In genomic region chr10:9382199-9382598, GRCh38 we compare ENCODE assay signal across 30 cellular contexts.
"Had no signal": no experiment of that assay in that cellular context is flagged by ENCODE, and none has a peak within 500 bp of the region (broad histone marks: within the 10 kb centered on the region; RNA-seq: fewer than 3 reads in every experiment).

No MANE protein-coding gene starts in this region.

- H3K4me3 ChIP-seq: adrenal gland, ascending aorta, body of pancreas, breast epithelium, cardiac muscle cell had no signal

- H3K27ac ChIP-seq: adrenal gland, ascending aorta, body of pancreas, brain microvascular endothelial cell, breast epithelium, cardiac muscle cell had no signal

- DNase-seq: activated effector memory CD4-positive, alpha-beta T cell treated with anti-CD3 and anti-CD28 coated beads, Interleukin-2, amount 50 U/mL, for 16 hours; activated effector memory CD4-positive, alpha-beta T cell treated with Interleukin-2 at 50 U/mL for 16 hours; activated gamma-delta T cell; activated gamma-delta T cell treated with Interleukin-2 at 50 U/mL for 16 hours; activated naive CD4-positive, alpha-beta T cell; activated naive CD4-positive, alpha-beta T cell treated with anti-CD3 and anti-CD28 coated beads for 36 hours; activated naive CD4-positive, alpha-beta T cell treated with anti-CD3 and anti-CD28 coated beads, Interleukin-2, amount 10 ng/mL, durations not matched to agents 7 days and 5 days; activated naive CD4-positive, alpha-beta T cell treated with anti-CD3 and anti-CD28 coated beads, Interleukin-2, amount 50 U/mL, for 16 hours; activated naive CD4-positive, alpha-beta T cell treated with Interleukin-2 at 50 U/mL for 16 hours; activated naive CD8-positive, alpha-beta T cell treated with anti-CD3 and anti-CD28 coated beads for 36 hours; activated naive CD8-positive, alpha-beta T cell treated with anti-CD3 and anti-CD28 coated beads, Interleukin-2, amount 10 ng/mL, durations not matched to agents 7 days and 5 days; activated naive CD8-positive, alpha-beta T cell treated with anti-CD3 and anti-CD28 coated beads, Interleukin-2, amount 50 U/mL, for 24 hours; activated T-cell treated with anti-CD3 and anti-CD28 coated beads, Interleukin-2, amount 50 U/mL, for 1 hour; activated T-cell treated with anti-CD3 and anti-CD28 coated beads, Interleukin-2, amount 50 U/mL, for 24 hours; activated T-cell treated with anti-CD3 and anti-CD28 coated beads, Interleukin-2, amount 50 U/mL, for 4 hours; activated T-cell treated with anti-CD3 and anti-CD28 coated beads, Interleukin-2, amount 50 U/mL, for 48 hours; activated T-cell treated with anti-CD3 and anti-CD28 coated beads, Interleukin-2, amount 50 U/mL, for 72 hours; adrenal gland; amniotic stem cell; amygdala; anterior cingulate cortex; aorta; body of pancreas; brain microvascular endothelial cell; caudate nucleus; central memory CD4-positive, alpha-beta T cell; cerebellar nuclear complex had no signal

- H3K36me3 ChIP-seq: adrenal gland, ascending aorta, brain microvascular endothelial cell, breast epithelium, cardiac muscle cell had no signal

- H3K9me3 ChIP-seq: adrenal gland, ascending aorta, body of pancreas, breast epithelium had no signal

- H3K27me3 ChIP-seq: adrenal gland, ascending aorta, body of pancreas, brain microvascular endothelial cell, breast epithelium, cardiac muscle cell had no signal
